Comparison of ENCODE assay signal across 8 cellular contexts in genomic region chr19:8641908-8642547, GRCh38. TPM values are rescaled to one million over a fixed set of nuclear protein-coding genes. Genes with fewer than 3 reads are reported as not detected.
DNase-seq lines count a peak whose midpoint lies in the region; ATAC-seq, FAIRE-seq and TF ChIP-seq lines count a peak whose summit lies in the region.

No MANE protein-coding gene starts in this region.

- H3F3A ChIP-seq in MM.1S (ENCODE audit: insufficient read depth, low read length): no peaks in the 10 kb centered on the region

- TF ChIP-seq POLR2A in GM12878 (IDR thresholded peaks at IDR 0.05; ENCODE audit: low read depth, low read length): no peak

- no peak for ATAC-seq in GM12878
- ATAC-seq in GM18517 (IDR thresholded peaks at IDR 0.05; ENCODE audit: unreplicated experiment): no peak
- no peak for ATAC-seq in HG02759 (IDR thresholded peaks at IDR 0.05; ENCODE audit: unreplicated experiment)

- 56% methylated on average over 4 of the region's 4 CpGs for WGBS in GM12878 (ENCODE audit: insufficient coverage, insufficient replicate concordance, low lambda C conversion rate, missing lambda C conversion rate)
- WGBS in liver: 48% methylated on average over 4 of the region's 4 CpGs

- H3K27me3 ChIP-seq in MM.1S (replicated peaks; ENCODE audit: insufficient read depth, low read length): peaks cover 54% of the 10 kb centered on the region
- H3K27me3 ChIP-seq in GM12878 (replicated peaks in 1 of 2; ENCODE audit: control insufficient read depth in 2 of 2, insufficient read depth in 2 of 2, low read length in 1 of 2): no peaks in the 10 kb centered on the region
- no peaks in the 10 kb centered on the region for H3K27me3 ChIP-seq in liver (ENCODE audit: control insufficient read depth in 4 of 4, insufficient read depth in 4 of 4, low read length in 3 of 4)

- no peak for DNase-seq in GM12864 (ENCODE audit: low read depth)
- peak; percentile 61 for DNase-seq in MM.1S
- DNase-seq in GM12878 (ENCODE audit: low read depth, low spot score): no peak
- no peak for DNase-seq in stimulated activated CD4-positive, alpha-beta T cell treated with anti-CD3 and anti-CD28 coated beads, Interleukin-2, amount 100 ng/mL, for 24 hours
- DNase-seq in NCI-H774 (lab: John Stamatoyannopoulos, UW): no peak

- no TSS peak for BruUV-seq in GM12878 (replicated peaks; lab: Mats Ljungman, UMichigan)

- H2AFZ ChIP-seq in MM.1S (ENCODE audit: low read length) (no peak overlapping the region), GM12878 (ENCODE audit: control insufficient read depth, low read depth, low read length) (no peak overlapping the region)

- SMC1A ChIA-PET in GM12878 (lab: Charles Lee; ENCODE audit: uncharacterized antibody, unreplicated experiment): no interaction called here

- intact Hi-C loops in GM12878 (cut with micrococcal nuclease; ENCODE audit: unreplicated experiment): no loop called here

- RAD21 ChIA-PET in GM12878 (lab: Charles Lee; ENCODE audit: unreplicated experiment): interaction anchor here (1.2 kb wide), 1 partner anchor 229 kb away, joined by 3 read pairs; the partner anchor contains the start of gene MARCHF2

- H3K4me1 ChIP-seq in MM.1S (ENCODE audit: low read length) (no peaks in the 10 kb centered on the region), GM12878 (ENCODE audit: control insufficient read depth, insufficient read depth, low read length) (no peaks in the 10 kb centered on the region), liver (ENCODE audit: control insufficient read depth in 4 of 4, insufficient read depth in 4 of 4, low read length in 3 of 4) (peaks cover 15 to 48% (median 44%) of the 10 kb centered on the region in 4 donors)

- H3K9me3 ChIP-seq in MM.1S (replicated peaks; ENCODE audit: insufficient read depth, low read length) (no peaks in the 10 kb centered on the region), GM12878 (replicated peaks; ENCODE audit: control insufficient read depth, insufficient read depth, low read length) (no peaks in the 10 kb centered on the region; the same call in 2 of the 3 replicates), liver (ENCODE audit: control insufficient read depth in 4 of 4, low read length in 3 of 4) (peaks cover 0 to 1% (median 0%) of the 10 kb centered on the region in 4 donors)

- no peaks in the 10 kb centered on the region for H3K9me2 ChIP-seq in MM.1S (replicated peaks; ENCODE audit: insufficient read depth, low read length)

- FAIRE-seq in GM12878 (lab: Jason Lieb, UNC): no peak

- H3K4me2 ChIP-seq in MM.1S (ENCODE audit: low read depth, low read length) (no peak overlapping the region), GM12878 (ENCODE audit: control insufficient read depth, insufficient read depth) (no peak overlapping the region)

- in situ Hi-C loops in GM12878 (cut with MboI): no loop called here

- no peak for TF ChIP-seq EP300 in GM12878 (IDR thresholded peaks at IDR 0.05; ENCODE audit: borderline replicate concordance in 1 of 2, control insufficient read depth in 1 of 2, low read depth in 2 of 2, low read length in 2 of 2)

- H3K27ac ChIP-seq in MM.1S (ENCODE audit: low read length) (no peak overlapping the region), GM12878 (ENCODE audit: control insufficient read depth, insufficient read depth) (no peak overlapping the region), liver (ENCODE audit: low read depth in 1 of 2, low read length in 2 of 2) (no peak overlapping the region)

- no peaks in the 10 kb centered on the region for H3K36me3 ChIP-seq in MM.1S (replicated peaks; ENCODE audit: insufficient read depth, low read length)
- no peaks in the 10 kb centered on the region for H3K36me3 ChIP-seq in GM12878 (ENCODE audit: control insufficient read depth in 2 of 2, insufficient read depth in 2 of 2, low read length in 1 of 2)
- no peaks in the 10 kb centered on the region for H3K36me3 ChIP-seq in liver (ENCODE audit: control insufficient read depth in 4 of 4, insufficient read depth in 3 of 4, low read depth in 1 of 4, low read length in 3 of 4)

- TF ChIP-seq RAD21 in GM12878 (IDR thresholded peaks at IDR 0.05; ENCODE audit: insufficient read depth, low read depth, low read length) (peak; percentile 48), liver (IDR thresholded peaks at IDR 0.05) (peak; percentile 90)

- CTCF ChIA-PET in GM12878 (lab: Yijun Ruan, JAX): interaction anchor here (1.4 to 2.2 kb wide), 4 partner anchors 12 to 288 kb away, joined by 6 to 15 read pairs (median 10); partner anchors contain the start of gene MYO1F

- POLR2A ChIA-PET in GM12878 (lab: Charles Lee): interaction anchor here (0.6 kb wide), 1 partner anchor 667 kb away, joined by 8 read pairs; no protein-coding TSS in a partner anchor

- TF ChIP-seq CTCF in GM12864 (IDR thresholded peaks at IDR 0.05; ENCODE audit: low read depth, low read length, missing control alignments): peak; percentile 42
- peak; percentile 71 for TF ChIP-seq CTCF in MM.1S (IDR thresholded peaks at IDR 0.05; ENCODE audit: low read length)
- TF ChIP-seq CTCF in GM12878 (IDR thresholded peaks at IDR 0.05 in 2 of 3, conservative IDR thresholded peaks at IDR 0.05 in 1 of 3; ENCODE audit: control insufficient read depth in 2 of 3, extremely low read depth in 1 of 3, insufficient read depth in 1 of 3, low read depth in 3 of 3, low read length in 3 of 3): peak; percentile 23 to 46 (median 40); a peak in 5 of 6 replicates
- peak; percentile 79 for TF ChIP-seq CTCF in liver (IDR thresholded peaks at IDR 0.05; ENCODE audit: low read depth, low read length, missing input control)

- H3K79me2 ChIP-seq in MM.1S (ENCODE audit: low read length): no peaks in the 10 kb centered on the region
- H3K79me2 ChIP-seq in GM12878 (ENCODE audit: control insufficient read depth, insufficient read depth, low read length): no peaks in the 10 kb centered on the region

- H3K9ac ChIP-seq in MM.1S (ENCODE audit: low read length) (no peak overlapping the region), GM12878 (ENCODE audit: control insufficient read depth, insufficient read depth, low read length) (no peak overlapping the region), liver (ENCODE audit: low read depth in 1 of 2, low read length in 2 of 2) (no peak overlapping the region)

- H3K4me3 ChIP-seq in GM12864 (ENCODE audit: low read depth, low read length) (no peak overlapping the region), MM.1S (ENCODE audit: low read length) (no peak overlapping the region), GM12878 (no peak overlapping the region), liver (ENCODE audit: low read depth in 1 of 3, low read length in 3 of 3) (no peak overlapping the region)

- H4K20me1 ChIP-seq in MM.1S (ENCODE audit: insufficient read depth, low read length) (no peaks in the 10 kb centered on the region), GM12878 (ENCODE audit: control insufficient read depth, insufficient read depth) (no peaks in the 10 kb centered on the region)

RNA-seq across cellular contexts. Expression of gene NFILZ, which starts 11.6 kb away (rescaled TPM):
- not detected in 2 replicates for total RNA-seq in GM12878 (2013; cell fraction: nucleolus; rRNA removed)
- total RNA-seq in GM12878 (2014; rRNA removed): not detected in 2 replicates
- not detected in 2 replicates for total RNA-seq in GM12878 (2014; rRNA removed; fragmentation: Illumina TruSeq; extraction: Trizol)
- total RNA-seq in GM12878 (2021): not detected in 2 replicates
- polyA plus RNA-seq in GM12878 (2011; ENCODE audit: low read depth): not detected
- not detected in 2 replicates for polyA plus RNA-seq in GM12878 (2011; rRNA removed)
- polyA plus RNA-seq in GM12878 (2011; cell fraction: cytosol; rRNA removed): not detected in 2 replicates
- polyA plus RNA-seq in GM12878 (2011; cell fraction: nucleus; rRNA removed): not detected in 2 replicates
- not detected in 2 replicates for polyA plus RNA-seq in GM12878 (2012)
- polyA plus RNA-seq in GM12878 (2014; fragmentation: Illumina TruSeq; extraction: Trizol): not detected in 2 replicates
- not detected for polyA plus RNA-seq in GM12878 (2014; fragmentation: Nextera tagmentation; extraction: Ambion mirVana)
- not detected in 2 replicates for polyA plus RNA-seq in GM12878 (2014; rRNA removed)
- polyA plus RNA-seq in GM12878 (2016; fragmentation: Nextera tagmentation; extraction: Ambion mirVana): not detected
- polyA minus RNA-seq in GM12878 (2011; rRNA and poly(A)+ RNA removed): not detected in 2 replicates
- not detected in 2 replicates for polyA minus RNA-seq in GM12878 (2011; cell fraction: cytosol; rRNA and poly(A)+ RNA removed)
- polyA minus RNA-seq in GM12878 (2011; cell fraction: nucleus; rRNA and poly(A)+ RNA removed): not detected in 2 replicates
- total RNA-seq in liver: not detected
- polyA plus RNA-seq in liver: not detected

RNA-seq across cellular contexts. Expression of gene ADAMTS10, which starts 31.5 kb away (rescaled TPM):
- 21.9 and 25.7 TPM in 2 replicates for total RNA-seq in GM12878 (2013; cell fraction: nucleolus; rRNA removed)
- total RNA-seq in GM12878 (2014; rRNA removed): 0.68 TPM in 1 of 2 replicates, not detected in the other
- 0.09 and 0.13 TPM in 2 replicates for total RNA-seq in GM12878 (2014; rRNA removed; fragmentation: Illumina TruSeq; extraction: Trizol)
- 0.45 and 0.59 TPM in 2 replicates for total RNA-seq in GM12878 (2021)
- polyA plus RNA-seq in GM12878 (2011; ENCODE audit: low read depth): not detected
- polyA plus RNA-seq in GM12878 (2011; rRNA removed): 2.1 and 2.5 TPM in 2 replicates
- 2.0 and 3.9 TPM in 2 replicates for polyA plus RNA-seq in GM12878 (2011; cell fraction: cytosol; rRNA removed)
- polyA plus RNA-seq in GM12878 (2011; cell fraction: nucleus; rRNA removed): 50.0 and 53.0 TPM in 2 replicates
- 0.10 TPM in 1 of 2 replicates, not detected in the other for polyA plus RNA-seq in GM12878 (2012)
- 0.01 TPM in 1 of 2 replicates, not detected in the other for polyA plus RNA-seq in GM12878 (2014; fragmentation: Illumina TruSeq; extraction: Trizol)
- polyA plus RNA-seq in GM12878 (2014; fragmentation: Nextera tagmentation; extraction: Ambion mirVana): not detected
- polyA plus RNA-seq in GM12878 (2014; rRNA removed): 0.20 and 0.42 TPM in 2 replicates
- polyA plus RNA-seq in GM12878 (2016; fragmentation: Nextera tagmentation; extraction: Ambion mirVana): under 1 TPM in 1 of 2 experiments, not detected in 1; 0.15 TPM
- 1.5 and 5.5 TPM in 2 replicates for polyA minus RNA-seq in GM12878 (2011; rRNA and poly(A)+ RNA removed)
- 1.1 and 2.2 TPM in 2 replicates for polyA minus RNA-seq in GM12878 (2011; cell fraction: cytosol; rRNA and poly(A)+ RNA removed)
- 8.3 and 10.6 TPM in 2 replicates for polyA minus RNA-seq in GM12878 (2011; cell fraction: nucleus; rRNA and poly(A)+ RNA removed)
- 10 to 100 TPM in 1 of 2 donors, 1 to 10 TPM in 1; 4.7 to 10.1 TPM for total RNA-seq in liver
- 1 to 10 TPM; 1.2 to 2.6 TPM for polyA plus RNA-seq in liver

RNA-seq across cellular contexts. Expression of gene ACTL9, which starts 56.6 kb away (rescaled TPM):
- not detected in 2 replicates for total RNA-seq in GM12878 (2013; cell fraction: nucleolus; rRNA removed)
- total RNA-seq in GM12878 (2014; rRNA removed) (not detected in 2 replicates), GM12878 (2014; rRNA removed; fragmentation: Illumina TruSeq; extraction: Trizol) (not detected in 2 replicates), GM12878 (2021) (not detected in 2 replicates), liver (not detected)
- polyA plus RNA-seq in GM12878 (2011; ENCODE audit: low read depth): not detected
- polyA plus RNA-seq in GM12878 (2011; rRNA removed) (not detected in 2 replicates), GM12878 (2014; fragmentation: Illumina TruSeq; extraction: Trizol) (not detected in 2 replicates), GM12878 (2014; fragmentation: Nextera tagmentation; extraction: Ambion mirVana) (not detected), GM12878 (2014; rRNA removed) (not detected in 2 replicates), GM12878 (2016; fragmentation: Nextera tagmentation; extraction: Ambion mirVana) (not detected), liver (not detected)
- not detected in 2 replicates for polyA plus RNA-seq in GM12878 (2011; cell fraction: cytosol; rRNA removed)
- not detected in 2 replicates for polyA plus RNA-seq in GM12878 (2011; cell fraction: nucleus; rRNA removed)
- polyA plus RNA-seq in GM12878 (2012): not detected in 2 replicates
- not detected in 2 replicates for polyA minus RNA-seq in GM12878 (2011; rRNA and poly(A)+ RNA removed)
- polyA minus RNA-seq in GM12878 (2011; cell fraction: cytosol; rRNA and poly(A)+ RNA removed): not detected in 2 replicates
- not detected in 2 replicates for polyA minus RNA-seq in GM12878 (2011; cell fraction: nucleus; rRNA and poly(A)+ RNA removed)
